ENCODE assay signal across 28 cellular contexts in the genomic region with DNA sequence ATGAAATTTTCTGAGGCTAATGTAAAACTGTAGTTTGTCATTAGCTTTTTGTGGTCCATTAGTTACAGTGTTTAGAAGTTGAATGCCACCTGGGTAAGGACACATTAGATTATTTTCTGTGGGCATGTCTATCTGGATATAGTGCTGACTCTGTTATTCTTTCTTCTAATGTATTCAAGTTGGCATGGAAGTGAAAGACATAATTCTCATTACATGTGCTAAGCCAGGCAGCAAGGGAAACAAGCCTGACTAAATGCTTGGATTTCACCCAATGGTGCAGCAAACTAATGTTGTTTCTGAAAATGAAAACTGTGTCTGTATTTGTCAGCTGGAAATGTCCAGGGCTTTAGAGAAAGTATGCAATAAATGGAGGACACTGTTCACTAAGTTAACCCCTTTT.
A peak's percentile ranks its signal among the peaks of the same experiment; 100 is the strongest.
DNase-seq lines count a peak whose midpoint lies in the region; ATAC-seq, FAIRE-seq and TF ChIP-seq lines count a peak whose summit lies in the region.
"Had no signal": no experiment of that assay in that cellular context is flagged by ENCODE, and none has a peak within 500 bp of the region (broad histone marks: within the 10 kb centered on the region; RNA-seq: fewer than 3 reads in every experiment).

No MANE protein-coding gene starts in this region.

- no peaks in the 10 kb centered on the region for H3K36me3 ChIP-seq in smooth muscle cell (ENCODE audit: low read depth)
- H3K36me3 ChIP-seq: esophagus muscularis mucosa, SJCRH30, suprapubic skin had no signal

- H3K4me1 ChIP-seq in smooth muscle cell (ENCODE audit: low read depth) = no peaks in the 10 kb centered on the region
- H3K4me1 ChIP-seq: SJCRH30, suprapubic skin had no signal

- no peak overlapping the region for H2AFZ ChIP-seq in smooth muscle cell (ENCODE audit: low read depth)
- H2AFZ ChIP-seq: GM23338 had no signal

- peaks cover 9% of the 10 kb centered on the region for H3K9me3 Mint-ChIP-seq in activated CD4-positive, alpha-beta T cell treated with anti-CD3 and anti-CD28 coated beads, Interleukin-2, amount 10 ng/mL, durations not matched to agents 24 days and 14 days
- H3K9me3 Mint-ChIP-seq: activated naive CD4-positive, alpha-beta T cell treated with anti-CD3 and anti-CD28 coated beads, Interleukin-2, amount 10 ng/mL, durations not matched to agents 7 days and 5 days; effector memory CD8-positive, alpha-beta T cell; GM23338; nephron progenitor cell had no signal

- H3K27me3 ChIP-seq in smooth muscle cell (ENCODE audit: low read depth) = no peaks in the 10 kb centered on the region
- H3K27me3 ChIP-seq: esophagus muscularis mucosa, SJCRH30, suprapubic skin had no signal

- H3F3A ChIP-seq in smooth muscle cell (ENCODE audit: low read depth) = no peaks in the 10 kb centered on the region

- DNase-seq in D721Med (ENCODE audit: insufficient read length, low spot score) (no peak), NCI-H446 (lab: John Stamatoyannopoulos, UW) (peak; percentile 72 to 76), choroid plexus epithelial cell (ENCODE audit: low read depth) (peak; percentile 13), kidney tubule cell (ENCODE audit: low spot score) (peak; percentile 6), pons (ENCODE audit: low spot score) (no peak), smooth muscle cell (lab: John Stamatoyannopoulos, UW; ENCODE audit: unreplicated experiment) (no peak)
- no peak for DNase-seq in activated CD4-positive, alpha-beta T cell treated with anti-CD3 and anti-CD28 coated beads, Interleukin-2, amount 10 ng/mL, durations not matched to agents 24 days and 14 days
- DNase-seq: activated CD4-positive, alpha-beta T cell treated with anti-CD3 and anti-CD28 coated beads for 4 hours; activated naive CD4-positive, alpha-beta T cell treated with anti-CD3 and anti-CD28 coated beads, Interleukin-2, amount 10 ng/mL, durations not matched to agents 7 days and 5 days; activated T-cell treated with anti-CD3 and anti-CD28 coated beads, Interleukin-2, amount 50 U/mL, for 72 hours; aorta; CD4-positive, alpha-beta memory T cell; DMS79; effector memory CD8-positive, alpha-beta T cell; head of caudate nucleus; NCI-H1092 treated with DMSO at 0.1 percent for 48 hours; NCI-H2029 treated with DMSO at 0.1 percent for 48 hours; NCI-H226; nephron progenitor cell; posterior cingulate gyrus; SJCRH30 had no signal

- no peak overlapping the region for H3K4me2 ChIP-seq in smooth muscle cell
- H3K4me2 ChIP-seq: GM23338 had no signal

- H3K27ac ChIP-seq in smooth muscle cell (ENCODE audit: low read depth) = no peak overlapping the region
- H3K27ac ChIP-seq: esophagus muscularis mucosa, SJCRH30, suprapubic skin had no signal

- peaks cover 5% of the 10 kb centered on the region for H3K4me1 Mint-ChIP-seq in activated CD4-positive, alpha-beta T cell treated with anti-CD3 and anti-CD28 coated beads, Interleukin-2, amount 10 ng/mL, durations not matched to agents 24 days and 14 days
- H3K4me1 Mint-ChIP-seq: activated naive CD4-positive, alpha-beta T cell treated with anti-CD3 and anti-CD28 coated beads, Interleukin-2, amount 10 ng/mL, durations not matched to agents 7 days and 5 days; nephron progenitor cell had no signal

- H4K20me1 ChIP-seq in smooth muscle cell (ENCODE audit: low read depth) = no peaks in the 10 kb centered on the region

- intact Hi-C loops in activated CD4-positive, alpha-beta T cell treated with anti-CD3 and anti-CD28 coated beads, Interleukin-2, amount 10 ng/mL, durations not matched to agents 24 days and 14 days (cut with micrococcal nuclease) = no loop called here

- H3K9me3 ChIP-seq in smooth muscle cell (replicated peaks; ENCODE audit: low read depth) = no peaks in the 10 kb centered on the region
- H3K9me3 ChIP-seq: esophagus muscularis mucosa, SJCRH30, suprapubic skin had no signal

- no peak overlapping the region for H3K9ac ChIP-seq in smooth muscle cell (ENCODE audit: low read depth)

- H3K36me3 Mint-ChIP-seq in activated CD4-positive, alpha-beta T cell treated with anti-CD3 and anti-CD28 coated beads, Interleukin-2, amount 10 ng/mL, durations not matched to agents 24 days and 14 days (ENCODE audit: low read depth) = peaks cover 4% of the 10 kb centered on the region
- H3K36me3 Mint-ChIP-seq: activated naive CD4-positive, alpha-beta T cell treated with anti-CD3 and anti-CD28 coated beads, Interleukin-2, amount 10 ng/mL, durations not matched to agents 7 days and 5 days had no signal

- peak; percentile 67 for FAIRE-seq in D721Med (lab: Jason Lieb, UNC)
- FAIRE-seq: GM12878, urothelium cell line had no signal

- no peak overlapping the region for H3K4me3 Mint-ChIP-seq in activated CD4-positive, alpha-beta T cell treated with anti-CD3 and anti-CD28 coated beads, Interleukin-2, amount 10 ng/mL, durations not matched to agents 24 days and 14 days
- H3K4me3 Mint-ChIP-seq: activated naive CD4-positive, alpha-beta T cell treated with anti-CD3 and anti-CD28 coated beads, Interleukin-2, amount 10 ng/mL, durations not matched to agents 7 days and 5 days; activated T-cell treated with anti-CD3 and anti-CD28 coated beads, Interleukin-2, amount 50 U/mL, for 72 hours; CD4-positive, alpha-beta memory T cell; effector memory CD8-positive, alpha-beta T cell; GM23338; nephron progenitor cell; T-helper 1 cell treated with Interleukin-12 subunit alpha and Interleukin-12 subunit beta and Interleukin-4 antibody, amounts not matched to agents 30 μg/mL and 1 μg/mL, for 36 hours had no signal

- no peaks in the 10 kb centered on the region for H3K79me2 ChIP-seq in smooth muscle cell (ENCODE audit: low read depth)

- TF ChIP-seq CTCF in D721Med (IDR thresholded peaks at IDR 0.05; ENCODE audit: insufficient read depth, missing control alignments) (no peak), choroid plexus epithelial cell (conservative IDR thresholded peaks at IDR 0.05; ENCODE audit: low read depth, low read length) (no peak), smooth muscle cell (IDR thresholded peaks at IDR 0.05; ENCODE audit: borderline replicate concordance, insufficient read depth, poor library complexity, severe bottlenecking) (no peak)

- no peak overlapping the region for H3K4me3 ChIP-seq in choroid plexus epithelial cell (ENCODE audit: low read depth, low read length)
- H3K4me3 ChIP-seq in smooth muscle cell = no peak overlapping the region
- H3K4me3 ChIP-seq: esophagus muscularis mucosa, GM12878, GM23338, SJCRH30, suprapubic skin had no signal

- no peak for ATAC-seq in activated CD4-positive, CD25-positive, alpha-beta regulatory T cell treated with anti-CD3 and anti-CD28 coated beads, Interleukin-2, amount 50 U/mL, for 24 hours
- ATAC-seq: activated T-cell treated with anti-CD3 and anti-CD28 coated beads, Interleukin-2, amount 50 U/mL, for 72 hours; effector memory CD8-positive, alpha-beta T cell; GM12878; GM23338 had no signal

- H3K27me3 Mint-ChIP-seq in activated CD4-positive, alpha-beta T cell treated with anti-CD3 and anti-CD28 coated beads, Interleukin-2, amount 10 ng/mL, durations not matched to agents 24 days and 14 days = no peaks in the 10 kb centered on the region
- H3K27me3 Mint-ChIP-seq: activated naive CD4-positive, alpha-beta T cell treated with anti-CD3 and anti-CD28 coated beads, Interleukin-2, amount 10 ng/mL, durations not matched to agents 7 days and 5 days; CD4-positive, alpha-beta memory T cell; effector memory CD8-positive, alpha-beta T cell had no signal

- no peak overlapping the region for H3K27ac Mint-ChIP-seq in activated CD4-positive, alpha-beta T cell treated with anti-CD3 and anti-CD28 coated beads, Interleukin-2, amount 10 ng/mL, durations not matched to agents 24 days and 14 days
- H3K27ac Mint-ChIP-seq: activated naive CD4-positive, alpha-beta T cell treated with anti-CD3 and anti-CD28 coated beads, Interleukin-2, amount 10 ng/mL, durations not matched to agents 7 days and 5 days; activated T-cell treated with anti-CD3 and anti-CD28 coated beads, Interleukin-2, amount 50 U/mL, for 72 hours; CD4-positive, alpha-beta memory T cell; effector memory CD8-positive, alpha-beta T cell; GM23338; nephron progenitor cell; T-helper 1 cell treated with Interleukin-12 subunit alpha and Interleukin-12 subunit beta and Interleukin-4 antibody, amounts not matched to agents 30 μg/mL and 1 μg/mL, for 36 hours had no signal

Comparison
In these comparisons a context has a peak if more than half of its experiments do, and no peak if none do; other contexts are left out.
1. DNase-seq: peak in NCI-H446 (2 of 2), choroid plexus epithelial cell (single experiment) and kidney tubule cell (single experiment); none in D721Med (single experiment), pons (single experiment), smooth muscle cell (single experiment) and activated CD4-positive, alpha-beta T cell treated with anti-CD3 and anti-CD28 coated beads, Interleukin-2, amount 10 ng/mL, durations not matched to agents 24 days and 14 days (single experiment).